Comparison of ENCODE assay signal across 21 cellular contexts in the genomic region with DNA sequence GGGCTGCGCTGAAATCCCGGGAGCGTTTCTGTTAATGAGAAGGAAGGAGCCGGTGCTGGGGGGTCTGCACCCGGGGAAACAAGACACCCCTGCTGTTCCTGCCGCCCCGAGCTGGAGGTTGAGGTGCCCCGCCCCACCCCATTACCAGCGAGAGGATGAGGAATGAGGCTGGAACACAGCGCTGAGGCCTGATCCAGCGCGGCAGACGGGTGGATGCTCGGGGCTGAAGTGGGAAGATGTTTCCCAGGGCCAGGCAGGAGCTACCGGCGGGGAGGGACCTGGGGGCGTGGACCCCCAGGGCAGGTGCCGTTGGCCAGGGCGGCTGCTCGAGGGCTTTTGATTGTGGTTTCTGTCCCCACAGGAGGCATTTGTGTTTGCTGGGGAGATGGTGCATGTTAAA.
A peak's percentile ranks its signal among the peaks of the same experiment; 100 is the strongest.
DNase-seq lines count a peak whose midpoint lies in the region; ATAC-seq and TF ChIP-seq lines count a peak whose summit lies in the region.
"Had no signal": no experiment of that assay in that cellular context is flagged by ENCODE, and none has a peak within 500 bp of the region (broad histone marks: within the 10 kb centered on the region; RNA-seq: fewer than 3 reads in every experiment).

No MANE protein-coding gene starts in this region.

- H3K27me3 ChIP-seq in right atrium auricular region (no peaks in the 10 kb centered on the region), neuronal stem cell (ENCODE audit: control insufficient read depth in 3 of 3, insufficient read depth in 3 of 3, low read depth in 1 of 3, low read length in 3 of 3) (no peaks in the 10 kb centered on the region), upper lobe of right lung (peaks cover 17% of the 10 kb centered on the region)
- H3K27me3 ChIP-seq: MG63 had no signal

- H3K23ac ChIP-seq in neuronal stem cell (ENCODE audit: low read depth, low read length, poor library complexity): no peak overlapping the region

- H3K36me3 Mint-ChIP-seq in glutamatergic neuron (ENCODE audit: unreplicated experiment): no peaks in the 10 kb centered on the region
- H3K36me3 Mint-ChIP-seq in activated CD8-positive, alpha-beta memory T cell treated with anti-CD3 and anti-CD28 coated beads, Interleukin-2, amount 10 ng/mL, durations not matched to agents 7 days and 5 days: no peaks in the 10 kb centered on the region

- no peaks in the 10 kb centered on the region for H3K36me3 ChIP-seq in right atrium auricular region
- H3K36me3 ChIP-seq in neuronal stem cell (replicated peaks in 1 of 2; ENCODE audit: control insufficient read depth in 2 of 2, insufficient read depth in 2 of 2, low read length in 2 of 2): no peaks in the 10 kb centered on the region
- no peaks in the 10 kb centered on the region for H3K36me3 ChIP-seq in upper lobe of right lung
- H3K36me3 ChIP-seq: MG63 had no signal

- H2BK120ac ChIP-seq in neuronal stem cell (ENCODE audit: low read depth, low read length): no peak overlapping the region

- no peaks in the 10 kb centered on the region for H3K9me3 ChIP-seq in right atrium auricular region
- peaks cover 0 to 4% of the 10 kb centered on the region in 2 donors for H3K9me3 ChIP-seq in neuronal stem cell (replicated peaks in 1 of 2; ENCODE audit: control insufficient read depth in 2 of 2, insufficient read depth in 1 of 2, low read depth in 1 of 2, low read length in 2 of 2)
- H3K9me3 ChIP-seq in upper lobe of right lung: no peaks in the 10 kb centered on the region
- H3K9me3 ChIP-seq: Caco-2, MG63 had no signal

- H3K27ac Mint-ChIP-seq in glutamatergic neuron (ENCODE audit: unreplicated experiment): no peak overlapping the region
- no peak overlapping the region for H3K27ac Mint-ChIP-seq in activated CD8-positive, alpha-beta memory T cell treated with anti-CD3 and anti-CD28 coated beads, Interleukin-2, amount 10 ng/mL, durations not matched to agents 7 days and 5 days
- H3K27ac Mint-ChIP-seq: B cell; CD4-positive, CD25-positive, alpha-beta regulatory T cell had no signal

- H2BK15ac ChIP-seq in neuronal stem cell (ENCODE audit: low read length): peak overlapping the region; percentile 67

- H3K27ac ChIP-seq in right atrium auricular region: no peak overlapping the region
- H3K27ac ChIP-seq in neuronal stem cell (replicated peaks; ENCODE audit: low read length): no peak overlapping the region
- no peak overlapping the region for H3K27ac ChIP-seq in upper lobe of right lung
- H3K27ac ChIP-seq: GM23248, PC-9 had no signal

- H2AK5ac ChIP-seq in neuronal stem cell (ENCODE audit: low read depth, low read length): peak overlapping the region; percentile 90

- DNase-seq in Right ventricle myocardium inferior (ENCODE audit: missing footprints): peak; percentile 60
- DNase-seq in right atrium auricular region (ENCODE audit: low spot score): no peak
- peak; percentile 7 for DNase-seq in glutamatergic neuron
- no peak for DNase-seq in neuronal stem cell (ENCODE audit: low spot score)
- DNase-seq in upper lobe of right lung: peak; percentile 53
- no peak for DNase-seq in activated CD8-positive, alpha-beta memory T cell treated with anti-CD3 and anti-CD28 coated beads, Interleukin-2, amount 10 ng/mL, durations not matched to agents 7 days and 5 days
- DNase-seq: Caco-2; CD4-positive, CD25-positive, alpha-beta regulatory T cell; GM23248; HCEC 1CT; Kasumi-1; MG63; NCI-H1048; NCI-H1436 treated with DMSO at 0.1 percent for 48 hours; NCI-H2029; NCI-H345; NCI-H524 treated with DMSO at 0.1 percent for 48 hours; PC-9 had no signal

- no peaks in the 10 kb centered on the region for H3K4me1 Mint-ChIP-seq in glutamatergic neuron (ENCODE audit: low read depth, unreplicated experiment)
- no peaks in the 10 kb centered on the region for H3K4me1 Mint-ChIP-seq in activated CD8-positive, alpha-beta memory T cell treated with anti-CD3 and anti-CD28 coated beads, Interleukin-2, amount 10 ng/mL, durations not matched to agents 7 days and 5 days
- H3K4me1 Mint-ChIP-seq: B cell; CD4-positive, CD25-positive, alpha-beta regulatory T cell had no signal

- H3K14ac ChIP-seq in neuronal stem cell (ENCODE audit: low read length): no peak overlapping the region

- no peak overlapping the region for H4K8ac ChIP-seq in neuronal stem cell (ENCODE audit: low read depth, low read length)

- TF ChIP-seq CTCF in right atrium auricular region (IDR thresholded peaks at IDR 0.05): no peak
- no peak for TF ChIP-seq CTCF in glutamatergic neuron (IDR thresholded peaks at IDR 0.05; ENCODE audit: partially characterized antibody, unreplicated experiment)
- no peak for TF ChIP-seq CTCF in upper lobe of right lung (IDR thresholded peaks at IDR 0.05)

- no peak overlapping the region for H3K4me3 ChIP-seq in right atrium auricular region
- H3K4me3 ChIP-seq in neuronal stem cell (ENCODE audit: low read length in 2 of 2): no peak overlapping the region
- H3K4me3 ChIP-seq in upper lobe of right lung: no peak overlapping the region
- H3K4me3 ChIP-seq: GM23248, MG63, PC-9 had no signal

- H3K4me3 Mint-ChIP-seq in glutamatergic neuron (ENCODE audit: unreplicated experiment): no peak overlapping the region
- H3K4me3 Mint-ChIP-seq in activated CD8-positive, alpha-beta memory T cell treated with anti-CD3 and anti-CD28 coated beads, Interleukin-2, amount 10 ng/mL, durations not matched to agents 7 days and 5 days: no peak overlapping the region
- H3K4me3 Mint-ChIP-seq: B cell; CD4-positive, CD25-positive, alpha-beta regulatory T cell had no signal

- ATAC-seq in Right ventricle myocardium inferior: no peak
- ATAC-seq in upper lobe of right lung: no peak
- ATAC-seq in GM21360 (IDR thresholded peaks at IDR 0.05; ENCODE audit: unreplicated experiment): no peak
- no peak for ATAC-seq in GM19328 (IDR thresholded peaks at IDR 0.05; ENCODE audit: unreplicated experiment)
- ATAC-seq in activated CD8-positive, alpha-beta memory T cell treated with anti-CD3 and anti-CD28 coated beads, Interleukin-2, amount 10 ng/mL, durations not matched to agents 7 days and 5 days: no peak

- no peak overlapping the region for H3K4me2 ChIP-seq in neuronal stem cell (ENCODE audit: insufficient read depth, low read length, poor library complexity, severe bottlenecking)
- H3K4me2 ChIP-seq: PC-9 had no signal

- no peak overlapping the region for H2BK5ac ChIP-seq in neuronal stem cell (ENCODE audit: low read length)

- H2AFZ ChIP-seq in neuronal stem cell (ENCODE audit: low read length): no peak overlapping the region
- H2AFZ ChIP-seq: GM23248, PC-9 had no signal

- H3K9ac ChIP-seq in neuronal stem cell (ENCODE audit: low read depth, low read length, poor library complexity): no peak overlapping the region
- H3K9ac ChIP-seq: GM23248 had no signal

- intact Hi-C loops in Right ventricle myocardium inferior (cut with DNase I) (no loop called here), upper lobe of right lung (cut with DNase I) (no loop called here)

- H3K27me3 Mint-ChIP-seq in glutamatergic neuron (ENCODE audit: unreplicated experiment): peaks cover 8% of the 10 kb centered on the region
- H3K27me3 Mint-ChIP-seq in activated CD8-positive, alpha-beta memory T cell treated with anti-CD3 and anti-CD28 coated beads, Interleukin-2, amount 10 ng/mL, durations not matched to agents 7 days and 5 days: no peaks in the 10 kb centered on the region
- H3K27me3 Mint-ChIP-seq: B cell; CD4-positive, CD25-positive, alpha-beta regulatory T cell had no signal

- CTCF ChIA-PET in activated CD8-positive, alpha-beta memory T cell treated with anti-CD3 and anti-CD28 coated beads, Interleukin-2, amount 10 ng/mL, durations not matched to agents 7 days and 5 days (lab: Charles Lee): no interaction called here

- no CpG with 5 or more reads among the region's 20 CpGs for WGBS in neuronal stem cell (ENCODE audit: extremely low coverage in 2 of 2, insufficient read length in 2 of 2, insufficient replicate concordance in 1 of 2), 2 donors

- no peak overlapping the region for H3K4ac ChIP-seq in neuronal stem cell (ENCODE audit: low read length)

- H3K4me1 ChIP-seq in right atrium auricular region (peaks cover 0 to 12% of the 10 kb centered on the region in 2 donors), neuronal stem cell (ENCODE audit: control insufficient read depth in 2 of 2, insufficient read depth in 1 of 2, low read depth in 1 of 2, low read length in 2 of 2) (peaks cover 0 to 5% of the 10 kb centered on the region in 2 donors), upper lobe of right lung (no peaks in the 10 kb centered on the region)
- H3K4me1 ChIP-seq: Caco-2 had no signal

- no peak overlapping the region for H4K91ac ChIP-seq in neuronal stem cell (ENCODE audit: low read depth, low read length, poor library complexity)

- H2BK12ac ChIP-seq in neuronal stem cell (ENCODE audit: low read length): no peak overlapping the region

- peaks cover 3% of the 10 kb centered on the region for H3K79me1 ChIP-seq in neuronal stem cell (ENCODE audit: low read depth, low read length)

- peak overlapping the region; percentile 83 for H3K18ac ChIP-seq in neuronal stem cell (ENCODE audit: low read length)

- peaks cover 3% of the 10 kb centered on the region for H3K9me3 Mint-ChIP-seq in glutamatergic neuron (ENCODE audit: unreplicated experiment)
- peaks cover 3% of the 10 kb centered on the region for H3K9me3 Mint-ChIP-seq in activated CD8-positive, alpha-beta memory T cell treated with anti-CD3 and anti-CD28 coated beads, Interleukin-2, amount 10 ng/mL, durations not matched to agents 7 days and 5 days (ENCODE audit: low read depth)

Comparison
In these comparisons a context has a peak if more than half of its experiments do, and no peak if none do; other contexts are left out.
1. DNase-seq: peak in Right ventricle myocardium inferior (single experiment), glutamatergic neuron (single experiment) and upper lobe of right lung (single experiment); none in right atrium auricular region (single experiment), neuronal stem cell (single experiment) and activated CD8-positive, alpha-beta memory T cell treated with anti-CD3 and anti-CD28 coated beads, Interleukin-2, amount 10 ng/mL, durations not matched to agents 7 days and 5 days (single experiment).